ENCODE assay signal across 1 cellular context in the genomic region with DNA sequence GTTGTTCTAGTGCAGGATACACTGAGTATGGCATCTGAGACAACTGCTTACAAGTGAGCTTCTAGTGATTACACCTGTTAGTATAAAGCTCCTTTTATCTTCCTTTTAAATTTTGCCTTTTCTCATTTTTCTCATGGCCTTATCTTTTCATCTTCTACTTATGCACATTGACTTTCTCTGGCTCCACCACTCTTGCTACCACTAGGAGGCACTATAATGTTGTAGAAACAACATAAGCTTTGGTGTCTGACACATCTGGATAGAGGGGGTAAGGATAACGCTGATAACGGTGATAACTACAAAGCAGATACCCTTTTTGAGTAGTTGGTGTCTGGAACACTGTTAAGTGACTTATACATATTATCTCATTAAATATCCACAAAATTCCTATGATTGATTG.
TF ChIP-seq lines count a peak whose summit lies in the region.

No MANE protein-coding gene starts in this region.

TF ChIP-seq in H1, 55 proteins besides CTCF, POLR2A, EP300 and RAD21:
- TF ChIP-seq, protein P1, sequence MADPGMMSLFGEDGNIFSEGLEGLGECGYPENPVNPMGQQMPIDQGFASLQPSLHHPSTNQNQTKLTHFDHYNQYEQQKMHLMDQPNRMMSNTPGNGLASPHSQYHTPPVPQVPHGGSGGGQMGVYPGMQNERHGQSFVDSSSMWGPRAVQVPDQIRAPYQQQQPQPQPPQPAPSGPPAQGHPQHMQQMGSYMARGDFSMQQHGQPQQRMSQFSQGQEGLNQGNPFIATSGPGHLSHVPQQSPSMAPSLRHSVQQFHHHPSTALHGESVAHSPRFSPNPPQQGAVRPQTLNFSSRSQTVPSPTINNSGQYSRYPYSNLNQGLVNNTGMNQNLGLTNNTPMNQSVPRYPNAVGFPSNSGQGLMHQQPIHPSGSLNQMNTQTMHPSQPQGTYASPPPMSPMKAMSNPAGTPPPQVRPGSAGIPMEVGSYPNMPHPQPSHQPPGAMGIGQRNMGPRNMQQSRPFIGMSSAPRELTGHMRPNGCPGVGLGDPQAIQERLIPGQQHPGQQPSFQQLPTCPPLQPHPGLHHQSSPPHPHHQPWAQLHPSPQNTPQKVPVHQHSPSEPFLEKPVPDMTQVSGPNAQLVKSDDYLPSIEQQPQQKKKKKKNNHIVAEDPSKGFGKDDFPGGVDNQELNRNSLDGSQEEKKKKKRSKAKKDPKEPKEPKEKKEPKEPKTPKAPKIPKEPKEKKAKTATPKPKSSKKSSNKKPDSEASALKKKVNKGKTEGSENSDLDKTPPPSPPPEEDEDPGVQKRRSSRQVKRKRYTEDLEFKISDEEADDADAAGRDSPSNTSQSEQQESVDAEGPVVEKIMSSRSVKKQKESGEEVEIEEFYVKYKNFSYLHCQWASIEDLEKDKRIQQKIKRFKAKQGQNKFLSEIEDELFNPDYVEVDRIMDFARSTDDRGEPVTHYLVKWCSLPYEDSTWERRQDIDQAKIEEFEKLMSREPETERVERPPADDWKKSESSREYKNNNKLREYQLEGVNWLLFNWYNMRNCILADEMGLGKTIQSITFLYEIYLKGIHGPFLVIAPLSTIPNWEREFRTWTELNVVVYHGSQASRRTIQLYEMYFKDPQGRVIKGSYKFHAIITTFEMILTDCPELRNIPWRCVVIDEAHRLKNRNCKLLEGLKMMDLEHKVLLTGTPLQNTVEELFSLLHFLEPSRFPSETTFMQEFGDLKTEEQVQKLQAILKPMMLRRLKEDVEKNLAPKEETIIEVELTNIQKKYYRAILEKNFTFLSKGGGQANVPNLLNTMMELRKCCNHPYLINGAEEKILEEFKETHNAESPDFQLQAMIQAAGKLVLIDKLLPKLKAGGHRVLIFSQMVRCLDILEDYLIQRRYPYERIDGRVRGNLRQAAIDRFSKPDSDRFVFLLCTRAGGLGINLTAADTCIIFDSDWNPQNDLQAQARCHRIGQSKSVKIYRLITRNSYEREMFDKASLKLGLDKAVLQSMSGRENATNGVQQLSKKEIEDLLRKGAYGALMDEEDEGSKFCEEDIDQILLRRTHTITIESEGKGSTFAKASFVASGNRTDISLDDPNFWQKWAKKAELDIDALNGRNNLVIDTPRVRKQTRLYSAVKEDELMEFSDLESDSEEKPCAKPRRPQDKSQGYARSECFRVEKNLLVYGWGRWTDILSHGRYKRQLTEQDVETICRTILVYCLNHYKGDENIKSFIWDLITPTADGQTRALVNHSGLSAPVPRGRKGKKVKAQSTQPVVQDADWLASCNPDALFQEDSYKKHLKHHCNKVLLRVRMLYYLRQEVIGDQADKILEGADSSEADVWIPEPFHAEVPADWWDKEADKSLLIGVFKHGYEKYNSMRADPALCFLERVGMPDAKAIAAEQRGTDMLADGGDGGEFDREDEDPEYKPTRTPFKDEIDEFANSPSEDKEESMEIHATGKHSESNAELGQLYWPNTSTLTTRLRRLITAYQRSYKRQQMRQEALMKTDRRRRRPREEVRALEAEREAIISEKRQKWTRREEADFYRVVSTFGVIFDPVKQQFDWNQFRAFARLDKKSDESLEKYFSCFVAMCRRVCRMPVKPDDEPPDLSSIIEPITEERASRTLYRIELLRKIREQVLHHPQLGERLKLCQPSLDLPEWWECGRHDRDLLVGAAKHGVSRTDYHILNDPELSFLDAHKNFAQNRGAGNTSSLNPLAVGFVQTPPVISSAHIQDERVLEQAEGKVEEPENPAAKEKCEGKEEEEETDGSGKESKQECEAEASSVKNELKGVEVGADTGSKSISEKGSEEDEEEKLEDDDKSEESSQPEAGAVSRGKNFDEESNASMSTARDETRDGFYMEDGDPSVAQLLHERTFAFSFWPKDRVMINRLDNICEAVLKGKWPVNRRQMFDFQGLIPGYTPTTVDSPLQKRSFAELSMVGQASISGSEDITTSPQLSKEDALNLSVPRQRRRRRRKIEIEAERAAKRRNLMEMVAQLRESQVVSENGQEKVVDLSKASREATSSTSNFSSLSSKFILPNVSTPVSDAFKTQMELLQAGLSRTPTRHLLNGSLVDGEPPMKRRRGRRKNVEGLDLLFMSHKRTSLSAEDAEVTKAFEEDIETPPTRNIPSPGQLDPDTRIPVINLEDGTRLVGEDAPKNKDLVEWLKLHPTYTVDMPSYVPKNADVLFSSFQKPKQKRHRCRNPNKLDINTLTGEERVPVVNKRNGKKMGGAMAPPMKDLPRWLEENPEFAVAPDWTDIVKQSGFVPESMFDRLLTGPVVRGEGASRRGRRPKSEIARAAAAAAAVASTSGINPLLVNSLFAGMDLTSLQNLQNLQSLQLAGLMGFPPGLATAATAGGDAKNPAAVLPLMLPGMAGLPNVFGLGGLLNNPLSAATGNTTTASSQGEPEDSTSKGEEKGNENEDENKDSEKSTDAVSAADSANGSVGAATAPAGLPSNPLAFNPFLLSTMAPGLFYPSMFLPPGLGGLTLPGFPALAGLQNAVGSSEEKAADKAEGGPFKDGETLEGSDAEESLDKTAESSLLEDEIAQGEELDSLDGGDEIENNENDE (IDR thresholded peaks at IDR 0.05; ENCODE audit: insufficient replicate concordance, low read length) = no peak
- TF ChIP-seq RFX5 (IDR thresholded peaks at IDR 0.05; ENCODE audit: borderline replicate concordance, low read depth, low read length) = no peak
- TF ChIP-seq CREB1 (IDR thresholded peaks at IDR 0.05) = no peak
- no peak for TF ChIP-seq FOSL1 (IDR thresholded peaks at IDR 0.05; ENCODE audit: insufficient read depth, low read depth, low read length)
- TF ChIP-seq BRCA1 (IDR thresholded peaks at IDR 0.05; ENCODE audit: low read depth, low read length) = no peak
- TF ChIP-seq SP2 (IDR thresholded peaks at IDR 0.05; ENCODE audit: low read length) = no peak
- TF ChIP-seq BACH1 (IDR thresholded peaks at IDR 0.05; ENCODE audit: low read length) = no peak
- no peak for TF ChIP-seq CEBPB (IDR thresholded peaks at IDR 0.05; ENCODE audit: low read depth, low read length)
- TF ChIP-seq SP4 (IDR thresholded peaks at IDR 0.05; ENCODE audit: low read length) = no peak
- TF ChIP-seq JUND (IDR thresholded peaks at IDR 0.05; ENCODE audit: low read length) = no peak
- no peak for TF ChIP-seq SIX5 (IDR thresholded peaks at IDR 0.05; ENCODE audit: low read depth, low read length)
- TF ChIP-seq, protein P2, sequence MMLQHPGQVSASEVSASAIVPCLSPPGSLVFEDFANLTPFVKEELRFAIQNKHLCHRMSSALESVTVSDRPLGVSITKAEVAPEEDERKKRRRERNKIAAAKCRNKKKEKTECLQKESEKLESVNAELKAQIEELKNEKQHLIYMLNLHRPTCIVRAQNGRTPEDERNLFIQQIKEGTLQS (IDR thresholded peaks at IDR 0.05; ENCODE audit: insufficient read depth, low read depth, low read length) = no peak
- no peak for TF ChIP-seq GABPA (IDR thresholded peaks at IDR 0.05; ENCODE audit: borderline replicate concordance, insufficient read depth, low read length)
